In the genomic region with DNA sequence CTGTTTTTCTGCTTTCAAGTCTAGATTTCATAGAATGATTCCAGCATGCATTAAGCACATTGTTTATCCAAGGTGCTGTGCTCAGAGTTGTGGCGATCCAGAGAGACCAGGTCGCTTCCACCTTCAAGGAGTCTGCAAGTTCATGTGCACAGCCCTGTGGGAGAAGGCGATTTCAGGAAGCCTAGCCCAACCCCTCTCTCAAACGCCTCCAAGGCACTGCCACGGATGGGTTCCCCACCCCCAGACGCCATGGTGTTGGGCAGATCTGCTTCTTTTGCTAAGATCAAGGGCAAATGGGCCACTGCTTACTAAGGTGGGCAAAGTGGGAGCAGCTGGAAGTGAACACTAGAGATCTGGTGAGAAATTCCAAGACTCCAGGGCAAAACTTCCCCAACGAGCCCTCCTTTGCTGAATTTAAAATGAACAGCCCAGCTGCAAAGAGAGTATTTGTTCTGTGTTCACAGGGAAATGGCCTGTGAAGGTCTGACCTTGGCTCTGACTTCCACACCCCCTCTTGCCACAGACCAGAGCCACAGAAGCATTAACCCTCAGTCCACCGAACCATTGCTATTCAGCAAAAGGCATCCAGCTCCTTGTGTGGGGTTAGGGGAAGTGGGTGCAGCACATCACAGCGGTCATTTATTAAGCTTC, we compare ENCODE assay signal across 1 cellular context.
TF ChIP-seq lines count a peak whose summit lies in the region.

No MANE protein-coding gene starts in this region.

TF ChIP-seq in WTC11, 78 proteins besides CTCF, POLR2A, EP300 and RAD21 (continued from another document):
- TF ChIP-seq, protein P1, sequence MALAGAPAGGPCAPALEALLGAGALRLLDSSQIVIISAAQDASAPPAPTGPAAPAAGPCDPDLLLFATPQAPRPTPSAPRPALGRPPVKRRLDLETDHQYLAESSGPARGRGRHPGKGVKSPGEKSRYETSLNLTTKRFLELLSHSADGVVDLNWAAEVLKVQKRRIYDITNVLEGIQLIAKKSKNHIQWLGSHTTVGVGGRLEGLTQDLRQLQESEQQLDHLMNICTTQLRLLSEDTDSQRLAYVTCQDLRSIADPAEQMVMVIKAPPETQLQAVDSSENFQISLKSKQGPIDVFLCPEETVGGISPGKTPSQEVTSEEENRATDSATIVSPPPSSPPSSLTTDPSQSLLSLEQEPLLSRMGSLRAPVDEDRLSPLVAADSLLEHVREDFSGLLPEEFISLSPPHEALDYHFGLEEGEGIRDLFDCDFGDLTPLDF (CRISPR knock-in tag; IDR thresholded peaks at IDR 0.05), result no peak
- TF ChIP-seq ZNF416 (CRISPR knock-in tag; IDR thresholded peaks at IDR 0.05) (no peak), RORB (CRISPR knock-in tag; IDR thresholded peaks at IDR 0.05) (no peak), GRHL2 (CRISPR knock-in tag; IDR thresholded peaks at IDR 0.05; ENCODE audit: insufficient replicate concordance, severe bottlenecking) (no peak), NFYB (CRISPR knock-in tag; conservative IDR thresholded peaks at IDR 0.05; ENCODE audit: low read depth) (no peak), TP53 (CRISPR knock-in tag; IDR thresholded peaks at IDR 0.05) (no peak), ZNF121 (CRISPR knock-in tag; IDR thresholded peaks at IDR 0.05) (no peak), ZNF263 (CRISPR knock-in tag; IDR thresholded peaks at IDR 0.05; ENCODE audit: low read depth) (no peak), GTF2I (CRISPR knock-in tag; conservative IDR thresholded peaks at IDR 0.05) (no peak)
- TF ChIP-seq, protein P2, sequence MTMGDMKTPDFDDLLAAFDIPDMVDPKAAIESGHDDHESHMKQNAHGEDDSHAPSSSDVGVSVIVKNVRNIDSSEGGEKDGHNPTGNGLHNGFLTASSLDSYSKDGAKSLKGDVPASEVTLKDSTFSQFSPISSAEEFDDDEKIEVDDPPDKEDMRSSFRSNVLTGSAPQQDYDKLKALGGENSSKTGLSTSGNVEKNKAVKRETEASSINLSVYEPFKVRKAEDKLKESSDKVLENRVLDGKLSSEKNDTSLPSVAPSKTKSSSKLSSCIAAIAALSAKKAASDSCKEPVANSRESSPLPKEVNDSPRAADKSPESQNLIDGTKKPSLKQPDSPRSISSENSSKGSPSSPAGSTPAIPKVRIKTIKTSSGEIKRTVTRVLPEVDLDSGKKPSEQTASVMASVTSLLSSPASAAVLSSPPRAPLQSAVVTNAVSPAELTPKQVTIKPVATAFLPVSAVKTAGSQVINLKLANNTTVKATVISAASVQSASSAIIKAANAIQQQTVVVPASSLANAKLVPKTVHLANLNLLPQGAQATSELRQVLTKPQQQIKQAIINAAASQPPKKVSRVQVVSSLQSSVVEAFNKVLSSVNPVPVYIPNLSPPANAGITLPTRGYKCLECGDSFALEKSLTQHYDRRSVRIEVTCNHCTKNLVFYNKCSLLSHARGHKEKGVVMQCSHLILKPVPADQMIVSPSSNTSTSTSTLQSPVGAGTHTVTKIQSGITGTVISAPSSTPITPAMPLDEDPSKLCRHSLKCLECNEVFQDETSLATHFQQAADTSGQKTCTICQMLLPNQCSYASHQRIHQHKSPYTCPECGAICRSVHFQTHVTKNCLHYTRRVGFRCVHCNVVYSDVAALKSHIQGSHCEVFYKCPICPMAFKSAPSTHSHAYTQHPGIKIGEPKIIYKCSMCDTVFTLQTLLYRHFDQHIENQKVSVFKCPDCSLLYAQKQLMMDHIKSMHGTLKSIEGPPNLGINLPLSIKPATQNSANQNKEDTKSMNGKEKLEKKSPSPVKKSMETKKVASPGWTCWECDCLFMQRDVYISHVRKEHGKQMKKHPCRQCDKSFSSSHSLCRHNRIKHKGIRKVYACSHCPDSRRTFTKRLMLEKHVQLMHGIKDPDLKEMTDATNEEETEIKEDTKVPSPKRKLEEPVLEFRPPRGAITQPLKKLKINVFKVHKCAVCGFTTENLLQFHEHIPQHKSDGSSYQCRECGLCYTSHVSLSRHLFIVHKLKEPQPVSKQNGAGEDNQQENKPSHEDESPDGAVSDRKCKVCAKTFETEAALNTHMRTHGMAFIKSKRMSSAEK (CRISPR knock-in tag; IDR thresholded peaks at IDR 0.05; ENCODE audit: borderline replicate concordance), result no peak
